10 cellular contexts compared by ENCODE assay signal in genomic region chr4:176793060-176793605, GRCh38. TPM values are rescaled to one million over a fixed set of nuclear protein-coding genes. Genes with fewer than 3 reads are reported as not detected.
DNase-seq lines count a peak whose midpoint lies in the region; ATAC-seq and TF ChIP-seq lines count a peak whose summit lies in the region.
"Had no signal": no experiment of that assay in that cellular context is flagged by ENCODE, and none has a peak within 500 bp of the region (broad histone marks: within the 10 kb centered on the region; RNA-seq: fewer than 3 reads in every experiment).

No MANE protein-coding gene starts in this region.

- H3K36me3 Mint-ChIP-seq in dendritic cell treated with granulocyte-macrophage colony-stimulating factor and Interleukin-4, amounts not matched to agents 40 ng/mL and 50 ng/mL, for 4 days (ENCODE audit: low read depth), result no peaks in the 10 kb centered on the region
- no peaks in the 10 kb centered on the region for H3K36me3 Mint-ChIP-seq in naive B cell

- H3K27ac ChIP-seq in cardiac muscle cell, result no peak overlapping the region
- peak overlapping the region; percentile 63 for H3K27ac ChIP-seq in vagina

- H3K36me3 ChIP-seq in cardiac muscle cell (no peaks in the 10 kb centered on the region), vagina (no peaks in the 10 kb centered on the region)

- H3K27me3 ChIP-seq in cardiac muscle cell (peaks cover 39% of the 10 kb centered on the region), vagina (no peaks in the 10 kb centered on the region)

- no peak for TF ChIP-seq POLR2A in vagina (IDR thresholded peaks at IDR 0.05)

- ATAC-seq in left ventricle myocardium superior (no peak), naive B cell (ENCODE audit: low read depth in 2 of 2) (no peak)

- H3K27ac Mint-ChIP-seq in dendritic cell treated with granulocyte-macrophage colony-stimulating factor and Interleukin-4, amounts not matched to agents 40 ng/mL and 50 ng/mL, for 4 days, result no peak overlapping the region
- H3K27ac Mint-ChIP-seq in naive B cell, result no peak overlapping the region

- no peaks in the 10 kb centered on the region for H3K9me3 Mint-ChIP-seq in dendritic cell treated with granulocyte-macrophage colony-stimulating factor and Interleukin-4, amounts not matched to agents 40 ng/mL and 50 ng/mL, for 4 days
- H3K9me3 Mint-ChIP-seq in naive B cell, result peaks cover 0 to 13% (median 2%) of the 10 kb centered on the region in 7 donors

- peaks cover 48% of the 10 kb centered on the region for H3K27me3 Mint-ChIP-seq in dendritic cell treated with granulocyte-macrophage colony-stimulating factor and Interleukin-4, amounts not matched to agents 40 ng/mL and 50 ng/mL, for 4 days
- H3K27me3 Mint-ChIP-seq in naive B cell, result peaks cover 44 to 61% (median 48%) of the 10 kb centered on the region in 3 donors

- peak overlapping the region; percentile 84 for H3K4me3 ChIP-seq in cardiac muscle cell
- peak overlapping the region; percentile 48 to 65 for H3K4me3 ChIP-seq in vagina

- peak overlapping the region; percentile 32 for H3K4me3 Mint-ChIP-seq in dendritic cell treated with granulocyte-macrophage colony-stimulating factor and Interleukin-4, amounts not matched to agents 40 ng/mL and 50 ng/mL, for 4 days
- peak overlapping the region in 7 of 8 donors; percentile 47 to 81 (median 74) for H3K4me3 Mint-ChIP-seq in naive B cell
- H3K4me3 Mint-ChIP-seq: central memory CD8-positive, alpha-beta T cell had no signal

- H3K9me3 ChIP-seq in cardiac muscle cell (ENCODE audit: low read depth), result no peaks in the 10 kb centered on the region
- H3K9me3 ChIP-seq in vagina, result no peaks in the 10 kb centered on the region

- peaks cover 7% of the 10 kb centered on the region for H3K4me1 Mint-ChIP-seq in dendritic cell treated with granulocyte-macrophage colony-stimulating factor and Interleukin-4, amounts not matched to agents 40 ng/mL and 50 ng/mL, for 4 days (ENCODE audit: low read depth)
- H3K4me1 Mint-ChIP-seq in naive B cell, result peaks cover 0 to 11% (median 0%) of the 10 kb centered on the region in 3 donors
- H3K4me1 Mint-ChIP-seq: central memory CD8-positive, alpha-beta T cell had no signal

- H3K4me1 ChIP-seq in cardiac muscle cell (ENCODE audit: low read depth) (no peaks in the 10 kb centered on the region), vagina (peaks cover 8% of the 10 kb centered on the region)

- TF ChIP-seq CTCF in cardiac muscle cell (IDR thresholded peaks at IDR 0.05; ENCODE audit: low read depth, low read length) (no peak), vagina (IDR thresholded peaks at IDR 0.05) (no peak)

- intact Hi-C loops in left ventricle myocardium superior (cut with micrococcal nuclease) (loop anchor here (10.0 kb wide), 1 partner anchor 228 kb away; no protein-coding TSS in a partner anchor), vagina (cut with DNase I) (no loop called here)
- intact Hi-C loops in dendritic cell treated with granulocyte-macrophage colony-stimulating factor and Interleukin-4, amounts not matched to agents 40 ng/mL and 50 ng/mL, for 4 days (cut with micrococcal nuclease), result loop anchor here (10.0 kb wide), 1 partner anchor 252 kb away; no protein-coding TSS in a partner anchor

- DNase-seq in cardiac muscle cell (ENCODE audit: low read depth in 1 of 2, low spot score in 1 of 2), result no peak
- DNase-seq in left ventricle myocardium superior, result no peak
- no peak for DNase-seq in naive B cell
- DNase-seq in vagina (ENCODE audit: extremely low spot score in 2 of 2), result no peak
- no peak for DNase-seq in NCI-H748 (lab: John Stamatoyannopoulos, UW; ENCODE audit: unreplicated experiment)
- no peak for DNase-seq in NCI-H774 (lab: John Stamatoyannopoulos, UW)
- no peak for DNase-seq in NCI-H1930 (lab: John Stamatoyannopoulos, UW)
- DNase-seq: occipital lobe had no signal

RNA-seq across cellular contexts. Expression of gene VEGFC, which starts 0.4 kb away (rescaled TPM):
- total RNA-seq in cardiac muscle cell (3.5 and 4.3 TPM in 2 replicates), left ventricle myocardium superior (6.9 TPM), vagina (14.2 TPM)
- polyA plus RNA-seq in cardiac muscle cell (4.2 and 4.9 TPM in 2 replicates), naive B cell (ENCODE audit: low read depth in 6 of 6) (under 1 TPM in 1 of 6 donors, not detected in 5; 0.30 TPM)
